In the genomic region with DNA sequence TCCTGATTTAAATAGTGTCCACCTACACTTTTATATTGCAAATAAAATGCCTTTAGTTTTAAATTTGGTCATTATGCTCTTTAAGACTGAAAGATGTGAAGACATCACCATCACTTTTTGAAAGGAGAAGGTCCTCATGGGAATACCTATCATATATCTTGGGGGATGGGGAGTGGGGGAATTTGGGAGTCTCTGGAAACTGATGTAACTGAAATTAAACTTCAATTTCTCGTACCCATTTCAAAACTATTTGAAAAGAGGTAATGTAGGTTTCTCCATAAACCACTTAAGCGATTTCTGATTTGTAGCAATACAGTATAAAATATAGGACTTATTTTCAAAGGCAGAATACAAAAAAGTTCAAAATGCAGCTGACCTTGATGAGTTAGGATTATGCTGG, we compare ENCODE assay signal across 8 cellular contexts. TPM values are rescaled to one million over a fixed set of nuclear protein-coding genes. Genes with fewer than 3 reads are reported as not detected.
A peak's percentile ranks its signal among the peaks of the same experiment; 100 is the strongest.
DNase-seq lines count a peak whose midpoint lies in the region; ATAC-seq and TF ChIP-seq lines count a peak whose summit lies in the region.
"Had no signal": no experiment of that assay in that cellular context is flagged by ENCODE, and none has a peak within 500 bp of the region (broad histone marks: within the 10 kb centered on the region; RNA-seq: fewer than 3 reads in every experiment).

No MANE protein-coding gene starts in this region.

- H3K27ac ChIP-seq in endodermal cell (ENCODE audit: low read depth, low read length) = no peak overlapping the region

- H3K27ac Mint-ChIP-seq in endodermal cell (peak overlapping the region; percentile 55), osteocyte (ENCODE audit: unreplicated experiment) (peak overlapping the region; percentile 97)

- peaks cover 42% of the 10 kb centered on the region for H3K9me3 ChIP-seq in NT2/D1 (ENCODE audit: insufficient read depth, low read length)
- H3K9me3 ChIP-seq in endodermal cell (ENCODE audit: control insufficient read depth, low read length) = peaks cover 35% of the 10 kb centered on the region

- H3K27me3 Mint-ChIP-seq in endodermal cell (ENCODE audit: insufficient read depth) = no peaks in the 10 kb centered on the region
- no peaks in the 10 kb centered on the region for H3K27me3 Mint-ChIP-seq in osteocyte (ENCODE audit: unreplicated experiment)

- H3K9me3 Mint-ChIP-seq in endodermal cell (peaks cover 34% of the 10 kb centered on the region), osteocyte (ENCODE audit: unreplicated experiment) (peaks cover 4% of the 10 kb centered on the region)

- peaks cover 19% of the 10 kb centered on the region for H3K4me1 Mint-ChIP-seq in endodermal cell
- peaks cover 38% of the 10 kb centered on the region for H3K4me1 Mint-ChIP-seq in osteocyte (ENCODE audit: unreplicated experiment)

- ATAC-seq in HG03039 (IDR thresholded peaks at IDR 0.05; ENCODE audit: unreplicated experiment) (no peak), HG02981 (IDR thresholded peaks at IDR 0.05; ENCODE audit: unreplicated experiment) (no peak)

- WGBS in endodermal cell (ENCODE audit: insufficient coverage in 1 of 2, insufficient read length in 1 of 2), 2 experiments = 39% methylated on average over 2 of the region's 2 CpGs; no CpG with 5 or more reads in 1 of the 2 experiments

- peak overlapping the region; percentile 39 for H3K9ac ChIP-seq in NT2/D1 (ENCODE audit: insufficient read length, low read depth)
- H3K9ac ChIP-seq in endodermal cell (ENCODE audit: extremely low read depth, low read length, poor library complexity, severe bottlenecking) = peak overlapping the region; percentile 86

- TF ChIP-seq CTCF in endodermal cell (conservative IDR thresholded peaks at IDR 0.05) = no peak
- no peak for TF ChIP-seq CTCF in osteocyte (IDR thresholded peaks at IDR 0.05)

- H3K36me3 ChIP-seq in NT2/D1 (ENCODE audit: insufficient read depth, insufficient read length, low read length) = peaks cover 32% of the 10 kb centered on the region
- peaks cover 38% of the 10 kb centered on the region for H3K36me3 ChIP-seq in endodermal cell (ENCODE audit: control insufficient read depth, insufficient read depth, low read length)

- H3K36me3 Mint-ChIP-seq in endodermal cell (ENCODE audit: low read depth) = peaks cover 51% of the 10 kb centered on the region
- peaks cover 11% of the 10 kb centered on the region for H3K36me3 Mint-ChIP-seq in osteocyte (ENCODE audit: unreplicated experiment)

- H3K4me3 ChIP-seq in GM08714 (ENCODE audit: low read length) (peak overlapping the region; percentile 82; the same call in 1 of the 2 replicates), NT2/D1 (ENCODE audit: insufficient read length, low read depth) (peak overlapping the region; percentile 95), endodermal cell (ENCODE audit: low read length) (peak overlapping the region; percentile 100)

- H3K4me1 ChIP-seq in NT2/D1 (ENCODE audit: insufficient read depth, insufficient read length) (no peaks in the 10 kb centered on the region), endodermal cell (ENCODE audit: control insufficient read depth, insufficient read depth, low read length) (no peaks in the 10 kb centered on the region)

- H3K27me3 ChIP-seq in NT2/D1 (ENCODE audit: insufficient read depth, insufficient read length) (no peaks in the 10 kb centered on the region), endodermal cell (ENCODE audit: control insufficient read depth, insufficient read depth, low read length, poor library complexity, severe bottlenecking) (no peaks in the 10 kb centered on the region)

- DNase-seq in NT2/D1 (ENCODE audit: low read depth, low spot score) (no peak), endodermal cell (no peak), osteocyte (ENCODE audit: extremely low spot score, unreplicated experiment) (no peak), foreskin melanocyte (no peak)
- DNase-seq: SHP77 treated with DMSO at 0.1 percent for 48 hours had no signal

- H3K4me3 Mint-ChIP-seq in endodermal cell = peak overlapping the region; percentile 100
- H3K4me3 Mint-ChIP-seq in osteocyte (ENCODE audit: unreplicated experiment) = peak overlapping the region; percentile 100

RNA-seq across cellular contexts. Expression of gene EXTL2, which starts 0.9 kb away (rescaled TPM):
- total RNA-seq in endodermal cell = 10 to 100 TPM; 40.6 to 47.5 TPM
- 56.1 TPM for polyA plus RNA-seq in endodermal cell (2013, experiment 1 of 2)
- 53.9 TPM for polyA plus RNA-seq in endodermal cell (2013, experiment 2 of 2)
- 32.5 and 33.6 TPM in 2 replicates for total RNA-seq in osteocyte

RNA-seq across cellular contexts. Expression of gene SLC30A7, which starts 2.2 kb away (rescaled TPM):
- total RNA-seq in endodermal cell = 10 to 100 TPM; 21.7 to 26.2 TPM
- 12.0 TPM for polyA plus RNA-seq in endodermal cell (2013, experiment 1 of 2)
- polyA plus RNA-seq in endodermal cell (2013, experiment 2 of 2) = 11.0 TPM
- 38.3 and 39.3 TPM in 2 replicates for total RNA-seq in osteocyte
